Comparison of ENCODE assay signal across 8 cellular contexts in the genomic region with DNA sequence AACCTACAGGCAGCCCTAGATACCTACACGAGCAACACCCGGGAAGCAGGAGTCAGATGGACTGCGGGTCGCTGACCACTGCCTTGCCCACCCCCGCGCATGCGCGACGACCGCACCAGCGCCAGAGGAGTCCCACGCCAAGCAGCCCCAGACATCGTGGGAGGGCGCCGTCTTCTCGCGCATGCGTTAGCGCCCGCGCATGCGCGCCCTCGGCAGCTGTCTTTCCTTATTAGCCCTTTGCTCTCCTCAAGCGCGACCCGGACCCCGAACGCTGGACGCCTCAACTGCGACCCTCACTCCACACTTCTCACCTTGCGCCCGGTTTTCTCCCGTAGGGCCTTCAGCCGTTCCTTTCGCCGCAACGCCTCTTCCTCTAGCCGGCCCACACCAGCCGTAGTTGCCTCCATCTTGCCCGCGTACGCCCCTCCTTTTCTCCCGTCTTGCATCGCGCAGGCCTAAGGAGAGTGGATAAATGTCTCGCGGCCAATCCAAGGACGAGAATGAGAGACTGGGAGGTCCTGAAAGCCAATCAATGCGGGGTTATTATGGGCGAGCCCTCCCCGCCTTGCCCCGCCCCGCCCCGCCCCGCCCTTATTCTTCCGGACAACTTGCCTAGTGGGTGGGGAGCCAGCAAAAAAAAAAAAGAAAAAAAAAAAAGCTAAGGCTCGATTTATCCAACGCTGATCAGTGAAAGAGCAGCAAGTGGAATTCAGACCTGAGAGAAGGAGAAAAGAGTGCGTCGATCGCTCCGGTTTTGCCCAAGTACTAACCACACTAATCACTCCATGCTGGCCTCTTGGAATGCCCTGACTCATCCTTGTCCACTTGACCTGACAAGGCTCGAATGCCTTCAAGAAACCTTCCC. TPM values are rescaled to one million over a fixed set of nuclear protein-coding genes. Genes with fewer than 3 reads are reported as not detected.
DNase-seq lines count a peak whose midpoint lies in the region; ATAC-seq and TF ChIP-seq lines count a peak whose summit lies in the region.

Gene CCDC12 (minus strand): TSS at position 420 of the 865 bp plus-strand sequence. CDS start 13 bp downstream, at position 407.

- peaks cover 0 to 5% (median 0%) of the 10 kb centered on the region in 11 donors for H3K9me3 Mint-ChIP-seq in naive thymus-derived CD4-positive, alpha-beta T cell
- no peaks in the 10 kb centered on the region for H3K9me3 Mint-ChIP-seq in stimulated activated naive B cell treated with anti-CD40 and anti-IgM and Interleukin-4, amounts not matched to agents 10 μg/mL and 1 μg/mL and 100 μg/mL, for 72 hours

- H3K9me3 ChIP-seq in fibroblast of lung (ENCODE audit: control insufficient read depth, insufficient read depth, low read depth, low read length): no peaks in the 10 kb centered on the region
- H3K9me3 ChIP-seq in naive thymus-derived CD4-positive, alpha-beta T cell (ENCODE audit: control insufficient read depth in 2 of 3, low read length in 3 of 3): no peaks in the 10 kb centered on the region

- peak within 1 kb of the TSS; percentile 99 for H3K9ac ChIP-seq in fibroblast of lung (ENCODE audit: insufficient read depth, low read length)

- intact Hi-C loops in naive thymus-derived CD4-positive, alpha-beta T cell (cut with micrococcal nuclease): loop anchor here (1.0 to 10.0 kb wide), 14 partner anchors 49 to 1938 kb away; partner anchors contain the start of genes SETD2 (in 2 of the 2), ALS2CL (in 1 of the 2), ARIH2 (in 1 of the 2) and ATRIP (in 1 of the 2)

- peaks cover 7% of the 10 kb centered on the region for H3K4me1 ChIP-seq in fibroblast of lung (ENCODE audit: control insufficient read depth, extremely low read depth, insufficient read depth, low read length)
- peaks cover 46 to 53% of the 10 kb centered on the region in 2 donors for H3K4me1 ChIP-seq in naive thymus-derived CD4-positive, alpha-beta T cell (ENCODE audit: control insufficient read depth in 2 of 2, insufficient read depth in 2 of 2, low read length in 2 of 2)

- POLR2A ChIA-PET in naive thymus-derived CD4-positive, alpha-beta T cell (lab: Charles Lee): interaction anchor here (0.7 to 5.7 kb wide), 9 partner anchors 9 to 538 kb away, joined by 3 to 37 read pairs (median 3); no protein-coding TSS in a partner anchor

- TF ChIP-seq CTCF in fibroblast of lung (conservative IDR thresholded peaks at IDR 0.05 in 1 of 2, IDR thresholded peaks at IDR 0.05 in 1 of 2; ENCODE audit: low read depth in 1 of 2, low read length in 2 of 2): no peak

- no peaks in the 10 kb centered on the region for H3K27me3 Mint-ChIP-seq in naive thymus-derived CD4-positive, alpha-beta T cell
- H3K27me3 Mint-ChIP-seq in stimulated activated naive B cell treated with anti-CD40 and anti-IgM and Interleukin-4, amounts not matched to agents 10 μg/mL and 1 μg/mL and 100 μg/mL, for 72 hours: no peaks in the 10 kb centered on the region

- H3K36me3 ChIP-seq in fibroblast of lung (ENCODE audit: control insufficient read depth, insufficient read depth, low read length): no peaks in the 10 kb centered on the region
- H3K36me3 ChIP-seq in naive thymus-derived CD4-positive, alpha-beta T cell (ENCODE audit: control insufficient read depth in 2 of 3, insufficient read depth in 3 of 3, low read length in 3 of 3): peaks cover 0 to 8% (median 0%) of the 10 kb centered on the region in 3 experiments

- peak within 1 kb of the TSS; percentile 95 to 100 (median 99) for H3K4me3 Mint-ChIP-seq in naive thymus-derived CD4-positive, alpha-beta T cell
- H3K4me3 Mint-ChIP-seq in stimulated activated naive B cell treated with anti-CD40 and anti-IgM and Interleukin-4, amounts not matched to agents 10 μg/mL and 1 μg/mL and 100 μg/mL, for 72 hours: peak within 1 kb of the TSS; percentile 93 to 99

- H3K36me3 Mint-ChIP-seq in naive thymus-derived CD4-positive, alpha-beta T cell: peaks cover 0 to 23% (median 5%) of the 10 kb centered on the region in 5 donors
- H3K36me3 Mint-ChIP-seq in stimulated activated naive B cell treated with anti-CD40 and anti-IgM and Interleukin-4, amounts not matched to agents 10 μg/mL and 1 μg/mL and 100 μg/mL, for 72 hours: peaks cover 26 to 35% of the 10 kb centered on the region in 2 donors

- peak; percentile 56 for ATAC-seq in GM21825 (IDR thresholded peaks at IDR 0.05; ENCODE audit: unreplicated experiment)
- ATAC-seq in naive thymus-derived CD4-positive, alpha-beta T cell: peak; percentile 87
- peak; percentile 76 to 80 for ATAC-seq in stimulated activated naive B cell treated with anti-CD40 and anti-IgM and Interleukin-4, amounts not matched to agents 10 μg/mL and 1 μg/mL and 100 μg/mL, for 72 hours (replicated peaks)

- H3K27ac Mint-ChIP-seq in naive thymus-derived CD4-positive, alpha-beta T cell: peak within 1 kb of the TSS; percentile 94 to 99 (median 98)
- peak within 1 kb of the TSS; percentile 99 for H3K27ac Mint-ChIP-seq in stimulated activated naive B cell treated with anti-CD40 and anti-IgM and Interleukin-4, amounts not matched to agents 10 μg/mL and 1 μg/mL and 100 μg/mL, for 72 hours

- H3K4me2 ChIP-seq in fibroblast of lung (ENCODE audit: extremely low read depth, insufficient read depth, low read length): peak within 1 kb of the TSS; percentile 40

- peak within 1 kb of the TSS; percentile 93 to 98 (median 96) for H3K4me3 ChIP-seq in fibroblast of lung (replicated peaks in 1 of 4; ENCODE audit: control extremely low read depth in 1 of 4, insufficient read depth in 1 of 4, low read depth in 3 of 4, low read length in 4 of 4)
- H3K4me3 ChIP-seq in naive thymus-derived CD4-positive, alpha-beta T cell (ENCODE audit: low read length): peak within 1 kb of the TSS; percentile 98

- DNase-seq in DMS79 (lab: John Stamatoyannopoulos, UW) (peak; percentile 90), Kasumi-1 (lab: John Stamatoyannopoulos, UW) (peak; percentile 98 to 99), RPMI7951 (ENCODE audit: low read depth) (peak; percentile 99), fibroblast of lung (ENCODE audit: low read depth in 2 of 2) (peak; percentile 99)
- DNase-seq in activated T-helper 1 cell treated with anti-CD3 and anti-CD28 coated beads, Interleukin-2, amount 50 U/mL, for 16 hours (ENCODE audit: low read depth in 1 of 2, low spot score in 1 of 2): peak; percentile 81 to 90
- DNase-seq in naive thymus-derived CD4-positive, alpha-beta T cell: peak; percentile 79 to 98 (median 96)
- DNase-seq in stimulated activated naive B cell treated with anti-CD40 and anti-IgM and Interleukin-4, amounts not matched to agents 10 μg/mL and 1 μg/mL and 100 μg/mL, for 72 hours: peak; percentile 94

- H3K79me2 ChIP-seq in fibroblast of lung (ENCODE audit: control insufficient read depth, insufficient read depth, low read length): peaks cover 44% of the 10 kb centered on the region

- H4K20me1 ChIP-seq in fibroblast of lung (ENCODE audit: control insufficient read depth, extremely low read depth, insufficient read depth, low read length): no peaks in the 10 kb centered on the region

- H3K27me3 ChIP-seq in fibroblast of lung (ENCODE audit: control insufficient read depth, insufficient read depth, low read length): no peaks in the 10 kb centered on the region
- no peaks in the 10 kb centered on the region for H3K27me3 ChIP-seq in naive thymus-derived CD4-positive, alpha-beta T cell (ENCODE audit: control insufficient read depth in 2 of 2, insufficient read depth in 2 of 2, low read length in 2 of 2)

- H2AFZ ChIP-seq in fibroblast of lung (ENCODE audit: low read length): peak within 1 kb of the TSS; percentile 99

- CTCF ChIA-PET in naive thymus-derived CD4-positive, alpha-beta T cell (lab: Charles Lee): no interaction called here

- peak within 1 kb of the TSS; percentile 99 for H3K27ac ChIP-seq in fibroblast of lung (ENCODE audit: insufficient read depth, low read length)
- peak within 1 kb of the TSS; percentile 90 for H3K27ac ChIP-seq in naive thymus-derived CD4-positive, alpha-beta T cell (ENCODE audit: low read depth, low read length)

- peaks cover 44 to 82% (median 63%) of the 10 kb centered on the region in 7 donors for H3K4me1 Mint-ChIP-seq in naive thymus-derived CD4-positive, alpha-beta T cell
- H3K4me1 Mint-ChIP-seq in stimulated activated naive B cell treated with anti-CD40 and anti-IgM and Interleukin-4, amounts not matched to agents 10 μg/mL and 1 μg/mL and 100 μg/mL, for 72 hours: peaks cover 39 to 68% of the 10 kb centered on the region in 2 donors

RNA-seq across cellular contexts. Expression of gene CCDC12, which starts in this region (rescaled TPM):
- 32.1 and 48.9 TPM in 2 replicates for total RNA-seq in RPMI7951 (2014; rRNA removed; shearing (Covaris generic))
- total RNA-seq in fibroblast of lung: 25.9 and 29.2 TPM in 2 replicates
- 28.0 and 28.4 TPM in 2 replicates for polyA plus RNA-seq in fibroblast of lung
- polyA plus RNA-seq in fibroblast of lung (2012): 31.7 and 39.5 TPM in 2 replicates
- 22.0 and 34.3 TPM in 2 replicates for polyA minus RNA-seq in fibroblast of lung (ENCODE audit: low replicate concordance)
- total RNA-seq in naive thymus-derived CD4-positive, alpha-beta T cell: 10 to 100 TPM; 51.6 to 61.5 (median 56.9) TPM
- 100 to 1,000 TPM in 1 of 2 donors, 10 to 100 TPM in 1; 88.2 to 115 TPM for polyA plus RNA-seq in naive thymus-derived CD4-positive, alpha-beta T cell

Comparison
In these comparisons a context has a peak if more than half of its experiments do, and no peak if none do; other contexts are left out.
1. Peak in every context shown above with its lines: DNase-seq, ATAC-seq, H3K4me3 ChIP-seq and H3K27ac ChIP-seq.